8 cellular contexts compared by ENCODE assay signal in genomic region chr1:16905112-16905855, GRCh38. TPM values are rescaled to one million over a fixed set of nuclear protein-coding genes. Genes with fewer than 3 reads are reported as not detected.
DNase-seq lines count a peak whose midpoint lies in the region; FAIRE-seq and TF ChIP-seq lines count a peak whose summit lies in the region.

No MANE protein-coding gene starts in this region.

- H3K36me3 ChIP-seq in breast epithelium (no peaks in the 10 kb centered on the region), keratinocyte (ENCODE audit: control insufficient read depth in 2 of 2, extremely low read depth in 1 of 2, insufficient read depth in 2 of 2, low read length in 2 of 2) (no peaks in the 10 kb centered on the region)

- intact Hi-C loops in breast epithelium (cut with DNase I; ENCODE audit: low total_unique reads): no loop called here

- H2AFZ ChIP-seq in keratinocyte (ENCODE audit: control insufficient read depth, low read length): peak overlapping the region; percentile 100

- H3K4me3 ChIP-seq in breast epithelium (peak overlapping the region; percentile 42 to 75 (median 64)), keratinocyte (ENCODE audit: control insufficient read depth in 2 of 3, extremely low read depth in 1 of 3, insufficient read depth in 2 of 3, low read depth in 1 of 3, low read length in 3 of 3) (peak overlapping the region; percentile 35 to 95 (median 90))

- TF ChIP-seq CTCF in RWPE1 (conservative IDR thresholded peaks at IDR 0.05; ENCODE audit: low read depth): no peak
- TF ChIP-seq CTCF in breast epithelium (IDR thresholded peaks at IDR 0.05): peak in 1 of 3 donors; percentile 28
- no peak for TF ChIP-seq CTCF in keratinocyte (optimal IDR thresholded peaks at IDR 0.05 in 1 of 3, IDR thresholded peaks at IDR 0.05 in 1 of 3, conservative IDR thresholded peaks at IDR 0.05 in 1 of 3; ENCODE audit: extremely low read depth in 1 of 3, insufficient read depth in 2 of 3, low read length in 3 of 3)

- CTCF ChIA-PET in RWPE1 (lab: Yijun Ruan, JAX): interaction anchor here (0.6 to 1.0 kb wide), 4 partner anchors 9 to 141 kb away, joined by 3 to 4 read pairs (median 3); no protein-coding TSS in a partner anchor

- H3K4me1 ChIP-seq in breast epithelium (no peaks in the 10 kb centered on the region), keratinocyte (ENCODE audit: control insufficient read depth, extremely low read depth, insufficient read depth, low read length) (peaks cover 28% of the 10 kb centered on the region)

- H3K9me1 ChIP-seq in keratinocyte (ENCODE audit: control insufficient read depth, extremely low read depth, insufficient read depth, low read length): no peaks in the 10 kb centered on the region

- peak; percentile 98 for TF ChIP-seq POLR2A in breast epithelium (IDR thresholded peaks at IDR 0.05)

- no peaks in the 10 kb centered on the region for H3K79me2 ChIP-seq in keratinocyte (ENCODE audit: control insufficient read depth, insufficient read depth, low read length)

- H3K27ac ChIP-seq in RWPE1 (peak overlapping the region; percentile 97), breast epithelium (peak overlapping the region; percentile 96 to 99), keratinocyte (ENCODE audit: control insufficient read depth, insufficient read depth, low read length) (peak overlapping the region; percentile 100)

- no peak for FAIRE-seq in keratinocyte (lab: Jason Lieb, UNC)

- peak; percentile 99 for DNase-seq in activated CD8-positive, alpha-beta memory T cell treated with anti-CD3 and anti-CD28 coated beads for 24 hours
- DNase-seq in activated CD8-positive, alpha-beta memory T cell treated with anti-CD3 and anti-CD28 coated beads, Interleukin-2, amount 50 U/mL, for 4 hours: no peak
- DNase-seq in GOT3 (lab: John Stamatoyannopoulos, UW): peak; percentile 55
- DNase-seq in KG1 (lab: John Stamatoyannopoulos, UW): peak; percentile 88
- peak; percentile 76 for DNase-seq in RWPE1 (ENCODE audit: low spot score)
- DNase-seq in breast epithelium (ENCODE audit: low spot score in 2 of 2): no peak
- peak; percentile 95 for DNase-seq in keratinocyte (ENCODE audit: low read depth, low spot score)
- DNase-seq in stimulated activated CD8-positive, alpha-beta memory T cell treated with anti-CD3 and anti-CD28 coated beads, Interleukin-15, amount 100 ng/mL, for 1 hour (ENCODE audit: low read depth): peak; percentile 17

- H3K27me3 ChIP-seq in breast epithelium (no peaks in the 10 kb centered on the region), keratinocyte (ENCODE audit: control insufficient read depth, extremely low read depth, insufficient read depth, low read length) (no peaks in the 10 kb centered on the region)

- H3K9me3 ChIP-seq in breast epithelium (peaks cover 4 to 11% of the 10 kb centered on the region in 2 donors), keratinocyte (ENCODE audit: control insufficient read depth, low read depth, low read length) (no peaks in the 10 kb centered on the region)

- H3K4me2 ChIP-seq in keratinocyte (ENCODE audit: control insufficient read depth, extremely low read depth, insufficient read depth, low read depth, low read length): peak overlapping the region; percentile 100

- dilution Hi-C loops in keratinocyte (cut with MboI; ENCODE audit: extremely low pct_ligation_motif_present, low sequenced_read_pairs): no loop called here

- POLR2A ChIA-PET in RWPE1 (lab: Yijun Ruan, JAX; ENCODE audit: low non-redundant PET): interaction anchor here (0.9 to 1.0 kb wide), 4 partner anchors 9 to 42 kb away, joined by 3 to 8 read pairs (median 4); partner anchors contain the start of gene RNU1-2

- H3K9ac ChIP-seq in keratinocyte (ENCODE audit: control insufficient read depth, extremely low read depth, insufficient read depth, low read length): peak overlapping the region; percentile 100

- H4K20me1 ChIP-seq in keratinocyte (ENCODE audit: control insufficient read depth, extremely low read depth, insufficient read depth, low read length): no peaks in the 10 kb centered on the region

RNA-seq across cellular contexts. Expression of gene RNU1-2, which starts 9.5 kb away (rescaled TPM):
- total RNA-seq in breast epithelium: under 1 TPM; under 0.01 TPM
- 66.0 to 67.0 TPM in 2 of 3 replicates, not detected in the other for polyA plus RNA-seq in keratinocyte
- polyA plus RNA-seq in keratinocyte (2011; ENCODE audit: low read depth): not detected
- not detected in 2 replicates for polyA plus RNA-seq in keratinocyte (2011; cell fraction: cytosol; rRNA removed)
- under 0.01 TPM in 2 replicates for polyA plus RNA-seq in keratinocyte (2011; cell fraction: nucleus; rRNA removed)
- polyA plus RNA-seq in keratinocyte (2012; ENCODE audit: low replicate concordance): not detected in 2 replicates
- 13,175 to 24,724 TPM (median 16,252 TPM) in 3 replicates for polyA minus RNA-seq in keratinocyte
- 39,283 TPM for polyA minus RNA-seq in keratinocyte (2011; cell fraction: cytosol; rRNA and poly(A)+ RNA removed)
- polyA minus RNA-seq in keratinocyte (2011; cell fraction: nucleus; rRNA and poly(A)+ RNA removed): 15,420 and 21,721 TPM in 2 replicates

RNA-seq across cellular contexts. Expression of gene CROCC, which starts 16.4 kb away (rescaled TPM):
- 10 to 100 TPM; 15.5 to 43.9 (median 24.7) TPM for total RNA-seq in breast epithelium
- polyA plus RNA-seq in keratinocyte: 5.4 to 11.0 TPM (median 8.2 TPM) in 3 replicates
- polyA plus RNA-seq in keratinocyte (2011; ENCODE audit: low read depth): 7.1 TPM
- polyA plus RNA-seq in keratinocyte (2011; cell fraction: cytosol; rRNA removed): 0.84 and 2.6 TPM in 2 replicates
- polyA plus RNA-seq in keratinocyte (2011; cell fraction: nucleus; rRNA removed): 32.9 and 42.0 TPM in 2 replicates
- 3.3 and 7.4 TPM in 2 replicates for polyA plus RNA-seq in keratinocyte (2012; ENCODE audit: low replicate concordance)
- 3.1 to 10.6 TPM (median 7.5 TPM) in 3 replicates for polyA minus RNA-seq in keratinocyte
- 7.3 TPM for polyA minus RNA-seq in keratinocyte (2011; cell fraction: cytosol; rRNA and poly(A)+ RNA removed)
- 13.4 and 13.8 TPM in 2 replicates for polyA minus RNA-seq in keratinocyte (2011; cell fraction: nucleus; rRNA and poly(A)+ RNA removed)

Comparison
In these comparisons a context has a peak if more than half of its experiments do, and no peak if none do; other contexts are left out.
1. DNase-seq: peak in activated CD8-positive, alpha-beta memory T cell treated with anti-CD3 and anti-CD28 coated beads for 24 hours (single experiment), GOT3 (single experiment), KG1 (single experiment), RWPE1 (single experiment), keratinocyte (single experiment) and stimulated activated CD8-positive, alpha-beta memory T cell treated with anti-CD3 and anti-CD28 coated beads, Interleukin-15, amount 100 ng/mL, for 1 hour (single experiment); none in activated CD8-positive, alpha-beta memory T cell treated with anti-CD3 and anti-CD28 coated beads, Interleukin-2, amount 50 U/mL, for 4 hours (single experiment) and breast epithelium (0 of 2).
2. Peak in every context shown above with its lines, with median percentiles within 50 percentile points of each other: H3K27ac ChIP-seq.